In the genomic region with DNA sequence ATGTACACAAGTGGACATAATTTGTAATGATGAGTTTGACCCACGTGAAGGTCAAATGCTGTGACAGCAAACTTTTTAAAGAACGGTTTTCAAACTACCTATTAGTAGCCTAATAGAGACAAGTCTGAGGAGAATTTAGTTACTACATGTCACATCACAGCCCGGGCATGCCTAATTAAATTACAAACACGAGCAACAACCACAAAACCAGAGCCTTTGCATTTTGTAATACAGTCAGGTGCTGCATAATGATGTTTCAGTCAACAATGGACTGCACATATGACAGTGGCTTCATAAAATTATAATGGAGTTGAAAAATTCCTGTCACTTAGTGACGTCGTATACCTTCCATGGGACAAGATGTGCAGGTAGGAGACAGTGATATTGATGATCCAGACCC, we compare ENCODE assay signal across 14 cellular contexts.
DNase-seq lines count a peak whose midpoint lies in the region; ATAC-seq, FAIRE-seq and TF ChIP-seq lines count a peak whose summit lies in the region.
"Had no signal": no experiment of that assay in that cellular context is flagged by ENCODE, and none has a peak within 500 bp of the region (broad histone marks: within the 10 kb centered on the region; RNA-seq: fewer than 3 reads in every experiment).

No MANE protein-coding gene starts in this region.

- H3K27me3 ChIP-seq in bronchial epithelial cell (ENCODE audit: control insufficient read depth, insufficient read depth, low read length), result no peaks in the 10 kb centered on the region
- no peaks in the 10 kb centered on the region for H3K27me3 ChIP-seq in neural cell (ENCODE audit: insufficient read depth, low read depth, low read length)
- H3K27me3 ChIP-seq: BLaER1 had no signal

- no peak for TF ChIP-seq EP300 in neural cell (conservative IDR thresholded peaks at IDR 0.05; ENCODE audit: poor library complexity, severe bottlenecking)

- peak overlapping the region; percentile 12 for H3K4me2 ChIP-seq in neural cell (ENCODE audit: low read length)
- H3K4me2 ChIP-seq: A549, BLaER1 had no signal

- no peaks in the 10 kb centered on the region for H3F3A ChIP-seq in neural cell (ENCODE audit: insufficient read depth, low read length, poor library complexity, severe bottlenecking)

- no peaks in the 10 kb centered on the region for H3K9me3 ChIP-seq in neural cell (ENCODE audit: low read length)
- H3K9me3 ChIP-seq: A549, BLaER1 had no signal

- H3K9ac ChIP-seq in neural cell (ENCODE audit: low read length), result no peak overlapping the region
- H3K9ac ChIP-seq: BLaER1 had no signal

- peak; percentile 39 for DNase-seq in NCI-H1105 treated with DMSO at 0.1 percent for 48 hours (lab: John Stamatoyannopoulos, UW)
- DNase-seq in NCI-H1105 (lab: John Stamatoyannopoulos, UW), result no peak
- DNase-seq in HTR-8/SVneo (ENCODE audit: insufficient read length, low spot score), result no peak
- peak; percentile 59 for DNase-seq in bronchial epithelial cell (ENCODE audit: low read depth)
- DNase-seq in AG08396 (ENCODE audit: low spot score), result no peak
- DNase-seq: CD4-positive, alpha-beta memory T cell; GDM1; H9 had no signal

- no peak overlapping the region for H3K27ac ChIP-seq in neural cell (ENCODE audit: low read length)
- H3K27ac ChIP-seq: 22Rv1, A549, BLaER1 had no signal

- no peaks in the 10 kb centered on the region for H3K9me2 ChIP-seq in neural cell (ENCODE audit: insufficient read depth, low read length)

- H4K20me1 ChIP-seq in neural cell (ENCODE audit: insufficient read depth), result no peaks in the 10 kb centered on the region
- H4K20me1 ChIP-seq: BLaER1 had no signal

- H3K36me3 ChIP-seq in bronchial epithelial cell (ENCODE audit: control insufficient read depth, insufficient read depth, low read length) (no peaks in the 10 kb centered on the region), neural cell (ENCODE audit: insufficient read depth, low read length) (no peaks in the 10 kb centered on the region)
- H3K36me3 ChIP-seq: BLaER1 had no signal

- no peak for ATAC-seq in GM21447 (IDR thresholded peaks at IDR 0.05; ENCODE audit: unreplicated experiment)
- ATAC-seq: A549 had no signal

- no peak overlapping the region for H3K4me3 ChIP-seq in bronchial epithelial cell (ENCODE audit: low read depth, low read length)
- H3K4me3 ChIP-seq in neural cell (ENCODE audit: low read length), result no peak overlapping the region
- H3K4me3 ChIP-seq: A549, BLaER1 had no signal

- H2AFZ ChIP-seq in neural cell (ENCODE audit: low read depth, low read length), result no peak overlapping the region

- TF ChIP-seq CTCF in bronchial epithelial cell (IDR thresholded peaks at IDR 0.05; ENCODE audit: insufficient read depth, low read length, severe bottlenecking) (no peak), neural cell (IDR thresholded peaks at IDR 0.05; ENCODE audit: poor library complexity, severe bottlenecking) (no peak)

- no peak for TF ChIP-seq RAD21 in neural cell (conservative IDR thresholded peaks at IDR 0.05)

- FAIRE-seq in HTR-8/SVneo (lab: Jason Lieb, UNC) (peak; percentile 83), bronchial epithelial cell (lab: Jason Lieb, UNC) (no peak)
- FAIRE-seq: A549, H1 had no signal

- H3K79me2 ChIP-seq in neural cell (replicated peaks; ENCODE audit: insufficient read depth, low read length), result no peaks in the 10 kb centered on the region

TF ChIP-seq in neural cell, 6 proteins besides CTCF, POLR2A, EP300 and RAD21:
- TF ChIP-seq MXI1 (conservative IDR thresholded peaks at IDR 0.05; ENCODE audit: poor library complexity, severe bottlenecking) (no peak), SMC3 (conservative IDR thresholded peaks at IDR 0.05; ENCODE audit: poor library complexity) (no peak), EZH2 (IDR thresholded peaks at IDR 0.05; ENCODE audit: borderline replicate concordance, insufficient read depth, low read length, poor library complexity, severe bottlenecking) (no peak), POLR2AphosphoS5 (IDR thresholded peaks at IDR 0.05) (no peak), TAF1 (IDR thresholded peaks at IDR 0.05; ENCODE audit: low read depth) (no peak), REST (IDR thresholded peaks at IDR 0.05; ENCODE audit: borderline replicate concordance) (no peak)

Comparison
In these comparisons a context has a peak if more than half of its experiments do, and no peak if none do; other contexts are left out.
1. DNase-seq: peak in NCI-H1105 treated with DMSO at 0.1 percent for 48 hours (single experiment) and bronchial epithelial cell (single experiment); none in NCI-H1105 (single experiment), HTR-8/SVneo (single experiment) and AG08396 (single experiment).